23 cellular contexts compared by ENCODE assay signal in genomic region chr1:85340427-85340826, GRCh38.
"Had no signal": no experiment of that assay in that cellular context is flagged by ENCODE, and none has a peak within 500 bp of the region (broad histone marks: within the 10 kb centered on the region; RNA-seq: fewer than 3 reads in every experiment).

No MANE protein-coding gene starts in this region.

- ATAC-seq: body of pancreas, foreskin keratinocyte, left lobe of liver, right cardiac atrium had no signal

- H3K27ac ChIP-seq: body of pancreas, epithelial cell of prostate, foreskin keratinocyte, testis had no signal

- H3K4me3 ChIP-seq: body of pancreas, dorsolateral prefrontal cortex, lung, testis had no signal

- DNase-seq: activated CD4-positive, alpha-beta memory T cell treated with anti-CD3 and anti-CD28 coated beads, Interleukin-2, amount 10 ng/mL, durations not matched to agents 7 days and 5 days; activated CD4-positive, alpha-beta T cell treated with anti-CD3 and anti-CD28 coated beads for 48 hours; activated CD4-positive, CD25-positive, alpha-beta regulatory T cell; activated naive CD4-positive, alpha-beta T cell treated with Interleukin-2 at 50 U/mL for 16 hours; activated naive CD8-positive, alpha-beta T cell treated with anti-CD3 and anti-CD28 coated beads, Interleukin-2, amount 10 ng/mL, durations not matched to agents 7 days and 5 days; activated T-cell treated with anti-CD3 and anti-CD28 coated beads, Interleukin-2, amount 50 U/mL, for 1 hour; amygdala; body of pancreas; foreskin keratinocyte; kidney; midbrain; occipital lobe; right cardiac atrium; small intestine; stimulated activated CD4-positive, alpha-beta T cell treated with anti-CD3 and anti-CD28 coated beads, Interleukin-15, amount 100 ng/mL, for 24 hours; stimulated activated CD4-positive, alpha-beta T cell treated with anti-CD3 and anti-CD28 coated beads, Interleukin-4, amount 100 ng/mL, for 1 hour; T-helper 1 cell; T1000; testis had no signal

- H3K27me3 ChIP-seq: body of pancreas, dorsolateral prefrontal cortex, foreskin keratinocyte, testis had no signal

- H3K9me3 ChIP-seq: body of pancreas, testis had no signal
